8 cellular contexts compared by ENCODE assay signal in genomic region chr16:3578610-3579551, GRCh38.
DNase-seq lines count a peak whose midpoint lies in the region; ATAC-seq and TF ChIP-seq lines count a peak whose summit lies in the region.

No MANE protein-coding gene starts in this region.

- H3K9ac ChIP-seq in MM.1S (ENCODE audit: low read length): peak overlapping the region; percentile 26; the same call in 1 of the 2 replicates

- peak overlapping the region; percentile 68 for H3K27ac Mint-ChIP-seq in nephron progenitor cell

- H3K27ac ChIP-seq in MM.1S (ENCODE audit: low read length): peak overlapping the region; percentile 41; the same call in 1 of the 2 replicates

- peak; percentile 5 for DNase-seq in COLO829 (ENCODE audit: low spot score)
- peak; percentile 76 for DNase-seq in MM.1S
- DNase-seq in activated T-helper 1 cell treated with anti-CD3 and anti-CD28 coated beads, Interleukin-2, amount 50 U/mL, for 16 hours (ENCODE audit: low read depth in 1 of 2, low spot score in 1 of 2): peak; percentile 25 to 27
- DNase-seq in nephron progenitor cell: no peak
- no peak for DNase-seq in hepatic stellate cell (ENCODE audit: low spot score)
- DNase-seq in NCI-H524 treated with DMSO at 0.1 percent for 48 hours (lab: John Stamatoyannopoulos, UW): no peak
- DNase-seq in D341Med (ENCODE audit: low spot score): no peak

- H3K4me2 ChIP-seq in MM.1S (ENCODE audit: low read depth, low read length): peak overlapping the region; percentile 95

- no peak overlapping the region for H3K4me3 Mint-ChIP-seq in nephron progenitor cell

- peak overlapping the region; percentile 37; the same call in 1 of the 2 replicates for H3K4me3 ChIP-seq in MM.1S (ENCODE audit: low read length)

- no peaks in the 10 kb centered on the region for H3K36me3 ChIP-seq in MM.1S (replicated peaks; ENCODE audit: insufficient read depth, low read length)

- H4K20me1 ChIP-seq in MM.1S (ENCODE audit: insufficient read depth, low read length): no peaks in the 10 kb centered on the region

- H3K79me2 ChIP-seq in MM.1S (ENCODE audit: low read length): no peaks in the 10 kb centered on the region

- TF ChIP-seq CTCF in MM.1S (IDR thresholded peaks at IDR 0.05; ENCODE audit: low read length) (no peak), nephron progenitor cell (IDR thresholded peaks at IDR 0.05) (no peak)

- H3K9me3 Mint-ChIP-seq in nephron progenitor cell: no peaks in the 10 kb centered on the region

- no peaks in the 10 kb centered on the region for H3K27me3 ChIP-seq in MM.1S (replicated peaks; ENCODE audit: insufficient read depth, low read length)

- H3K36me3 Mint-ChIP-seq in nephron progenitor cell (ENCODE audit: low read depth): peaks cover 8% of the 10 kb centered on the region

- H3K9me2 ChIP-seq in MM.1S (replicated peaks; ENCODE audit: insufficient read depth, low read length): no peaks in the 10 kb centered on the region

- peaks cover 3% of the 10 kb centered on the region for H3K27me3 Mint-ChIP-seq in nephron progenitor cell (ENCODE audit: low read depth, poor library complexity)

- H3F3A ChIP-seq in MM.1S (ENCODE audit: insufficient read depth, low read length): 0 out of 2 replicates have a peak, but pooled peaks cover 3% of the 10 kb centered on the region

- H3K9me3 ChIP-seq in MM.1S (replicated peaks; ENCODE audit: insufficient read depth, low read length): no peaks in the 10 kb centered on the region

- peak; percentile 71 for ATAC-seq in GM21515 (IDR thresholded peaks at IDR 0.05; ENCODE audit: unreplicated experiment)

- peaks cover 21% of the 10 kb centered on the region for H3K4me1 ChIP-seq in MM.1S (ENCODE audit: low read length)

- H3K4me1 Mint-ChIP-seq in nephron progenitor cell: peaks cover 14% of the 10 kb centered on the region

- peak overlapping the region; percentile 81 for H2AFZ ChIP-seq in MM.1S (ENCODE audit: low read length)

Comparison
In these comparisons a context has a peak if more than half of its experiments do, and no peak if none do; other contexts are left out.
1. DNase-seq: peak in COLO829 (single experiment), MM.1S (single experiment) and activated T-helper 1 cell treated with anti-CD3 and anti-CD28 coated beads, Interleukin-2, amount 50 U/mL, for 16 hours (2 of 2); none in nephron progenitor cell (single experiment), hepatic stellate cell (single experiment), NCI-H524 treated with DMSO at 0.1 percent for 48 hours (single experiment) and D341Med (single experiment).